Comparison of ENCODE assay signal across 21 cellular contexts in the genomic region with DNA sequence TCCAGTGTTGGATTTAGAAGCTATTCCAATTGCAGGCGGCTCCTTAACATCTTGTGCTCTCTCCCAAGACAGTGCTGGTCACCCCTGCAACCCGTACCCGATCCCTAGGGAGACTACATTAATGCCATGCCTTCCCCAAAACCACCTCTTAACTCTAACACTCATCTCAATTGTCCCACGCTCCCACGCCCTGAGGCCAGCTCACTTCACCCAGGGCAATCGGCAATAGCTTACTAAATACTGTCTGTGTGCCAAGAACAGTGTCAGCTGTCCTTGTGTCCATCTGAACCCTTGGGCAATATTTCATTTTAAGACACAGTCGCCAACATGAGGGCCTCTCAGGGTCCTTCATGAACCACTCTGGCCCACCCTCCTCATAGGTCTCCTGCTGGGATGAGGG.
"Had no signal": no experiment of that assay in that cellular context is flagged by ENCODE, and none has a peak within 500 bp of the region (broad histone marks: within the 10 kb centered on the region; RNA-seq: fewer than 3 reads in every experiment).

No MANE protein-coding gene starts in this region.

- H3K27ac Mint-ChIP-seq: activated B cell treated with CpG ODN at 0.5 μM for 24 hours; activated CD4-positive, alpha-beta T cell treated with anti-CD3 and anti-CD28 coated beads for 36 hours; activated naive CD8-positive, alpha-beta T cell treated with anti-CD3 and anti-CD28 coated beads for 36 hours; dendritic cell treated with granulocyte-macrophage colony-stimulating factor and Interleukin-4, amounts not matched to agents 40 ng/mL and 50 ng/mL, for 4 days; immature natural killer cell; stimulated activated memory B cell treated with anti-CD40 and anti-IgM and Interleukin-4, amounts not matched to agents 10 μg/mL and 1 μg/mL and 100 μg/mL, for 72 hours; T-helper 1 cell treated with Interleukin-12 subunit alpha and Interleukin-12 subunit beta and Interleukin-4 antibody, amounts not matched to agents 30 μg/mL and 1 μg/mL, for 36 hours had no signal

- H3K9me3 Mint-ChIP-seq: activated B cell treated with CpG ODN at 0.5 μM for 24 hours; activated naive CD8-positive, alpha-beta T cell treated with anti-CD3 and anti-CD28 coated beads for 36 hours; immature natural killer cell; T-helper 1 cell treated with Interleukin-12 subunit alpha and Interleukin-12 subunit beta and Interleukin-4 antibody, amounts not matched to agents 30 μg/mL and 1 μg/mL, for 36 hours had no signal

- DNase-seq: activated B cell treated with CpG ODN at 0.5 μM for 24 hours; activated CD4-positive, alpha-beta T cell treated with anti-CD3 and anti-CD28 coated beads for 36 hours; activated CD4-positive, alpha-beta T cell treated with anti-CD3 and anti-CD28 coated beads, Interleukin-2, amount 50 U/mL, for 4 hours; activated CD8-positive, alpha-beta memory T cell treated with anti-CD3 and anti-CD28 coated beads, Interleukin-2, amount 50 U/mL, for 48 hours; activated naive CD4-positive, alpha-beta T cell treated with Interleukin-2 at 50 U/mL for 16 hours; activated naive CD8-positive, alpha-beta T cell treated with anti-CD3 and anti-CD28 coated beads for 36 hours; activated T-cell treated with anti-CD3 and anti-CD28 coated beads, Interleukin-2, amount 50 U/mL, for 48 hours; cerebellar nuclear complex; effector CD8-positive, alpha-beta T cell; erythroblast; foreskin fibroblast; immature natural killer cell; left lung; nucleus accumbens; stimulated activated CD4-positive, alpha-beta T cell treated with anti-CD3 and anti-CD28 coated beads, Interleukin-15, amount 100 ng/mL, for 24 hours had no signal

- H3K27ac ChIP-seq: hepatocyte, left lung, vagina had no signal

- H3K4me3 ChIP-seq: hepatocyte, left lung, smooth muscle cell, vagina had no signal

- H3K27me3 Mint-ChIP-seq: activated B cell treated with CpG ODN at 0.5 μM for 24 hours; activated CD4-positive, alpha-beta T cell treated with anti-CD3 and anti-CD28 coated beads for 36 hours; activated naive CD8-positive, alpha-beta T cell treated with anti-CD3 and anti-CD28 coated beads for 36 hours; dendritic cell treated with granulocyte-macrophage colony-stimulating factor and Interleukin-4, amounts not matched to agents 40 ng/mL and 50 ng/mL, for 4 days; stimulated activated memory B cell treated with anti-CD40 and anti-IgM and Interleukin-4, amounts not matched to agents 10 μg/mL and 1 μg/mL and 100 μg/mL, for 72 hours had no signal

- H3K4me1 Mint-ChIP-seq: activated CD4-positive, alpha-beta T cell treated with anti-CD3 and anti-CD28 coated beads for 36 hours; activated naive CD8-positive, alpha-beta T cell treated with anti-CD3 and anti-CD28 coated beads for 36 hours; immature natural killer cell; stimulated activated memory B cell treated with anti-CD40 and anti-IgM and Interleukin-4, amounts not matched to agents 10 μg/mL and 1 μg/mL and 100 μg/mL, for 72 hours had no signal

- H3K4me3 Mint-ChIP-seq: activated B cell treated with CpG ODN at 0.5 μM for 24 hours; activated CD4-positive, alpha-beta T cell treated with anti-CD3 and anti-CD28 coated beads for 36 hours; activated naive CD8-positive, alpha-beta T cell treated with anti-CD3 and anti-CD28 coated beads for 36 hours; dendritic cell treated with granulocyte-macrophage colony-stimulating factor and Interleukin-4, amounts not matched to agents 40 ng/mL and 50 ng/mL, for 4 days; immature natural killer cell; stimulated activated memory B cell treated with anti-CD40 and anti-IgM and Interleukin-4, amounts not matched to agents 10 μg/mL and 1 μg/mL and 100 μg/mL, for 72 hours; T-helper 1 cell treated with Interleukin-12 subunit alpha and Interleukin-12 subunit beta and Interleukin-4 antibody, amounts not matched to agents 30 μg/mL and 1 μg/mL, for 36 hours had no signal
